ENCODE assay signal across 16 cellular contexts in the genomic region with DNA sequence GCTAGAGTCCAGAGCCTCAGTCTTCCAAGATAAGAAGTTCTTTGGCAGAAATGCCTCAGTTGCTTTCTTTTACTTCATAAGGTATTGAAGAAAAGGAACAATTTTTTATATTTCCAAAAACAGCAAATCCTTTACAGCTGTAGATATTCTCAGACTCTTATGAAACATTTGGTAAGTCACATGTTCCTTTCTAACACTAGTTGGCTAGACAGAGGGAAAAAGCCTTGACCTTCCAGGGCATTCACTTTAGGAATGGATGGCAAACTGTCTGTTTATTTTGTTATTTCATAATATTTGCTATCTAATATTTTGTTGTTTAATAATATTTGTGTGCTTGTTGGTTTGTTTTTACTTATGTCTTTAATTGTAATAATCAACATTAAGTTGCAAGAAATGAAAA.
"Had no signal": no experiment of that assay in that cellular context is flagged by ENCODE, and none has a peak within 500 bp of the region (broad histone marks: within the 10 kb centered on the region; RNA-seq: fewer than 3 reads in every experiment).

No MANE protein-coding gene starts in this region.

- H3K4me1 ChIP-seq: foreskin keratinocyte, lower lobe of right lung, testis had no signal

- H3K27me3 ChIP-seq: esophagus muscularis mucosa, foreskin keratinocyte, sigmoid colon, testis had no signal

- H3K9me3 ChIP-seq: lower lobe of right lung, testis had no signal

- DNase-seq: effector memory CD8-positive, alpha-beta T cell; foreskin keratinocyte; hippocampal formation; left colon; lower lobe of right lung; natural killer cell; sigmoid colon; stimulated activated CD4-positive, alpha-beta T cell treated with anti-CD3 and anti-CD28 coated beads, Interleukin-2, amount 100 ng/mL, for 24 hours; stimulated activated CD4-positive, alpha-beta T cell treated with anti-CD3 and anti-CD28 coated beads, Interleukin-4, amount 100 ng/mL, for 4 hours; stimulated activated naive B cell treated with anti-CD40 and anti-IgM and Interleukin-4, amounts not matched to agents 10 μg/mL and 1 μg/mL and 100 μg/mL, for 72 hours; stimulated activated naive CD8-positive, alpha-beta T cell treated with anti-CD3 and anti-CD28 coated beads, Interleukin-15, amount 100 ng/mL, for 72 hours; testis; trophoblast cell had no signal

- ATAC-seq: effector memory CD8-positive, alpha-beta T cell; foreskin keratinocyte; left colon; lower lobe of right lung; natural killer cell; stimulated activated naive B cell treated with anti-CD40 and anti-IgM and Interleukin-4, amounts not matched to agents 10 μg/mL and 1 μg/mL and 100 μg/mL, for 72 hours; stimulated activated naive CD8-positive, alpha-beta T cell treated with anti-CD3 and anti-CD28 coated beads, Interleukin-15, amount 100 ng/mL, for 72 hours had no signal

- H3K27ac ChIP-seq: epithelial cell of prostate, esophagus muscularis mucosa, foreskin keratinocyte, lower lobe of right lung, sigmoid colon, skin epidermis had no signal

- H3K4me3 ChIP-seq: esophagus muscularis mucosa, lower lobe of right lung, sigmoid colon, skin epidermis, testis had no signal

- H3K36me3 ChIP-seq: esophagus muscularis mucosa, lower lobe of right lung, sigmoid colon had no signal
